Comparison of ENCODE assay signal across 8 cellular contexts in genomic region chr19:1507763-1508506, GRCh38. TPM values are rescaled to one million over a fixed set of nuclear protein-coding genes. Genes with fewer than 3 reads are reported as not detected.
DNase-seq lines count a peak whose midpoint lies in the region; ATAC-seq, FAIRE-seq and TF ChIP-seq lines count a peak whose summit lies in the region.

No MANE protein-coding gene starts in this region.

- peaks cover 7% of the 10 kb centered on the region for H3K27me3 Mint-ChIP-seq in chondrocyte (ENCODE audit: low read depth)

- H3K4me3 ChIP-seq in HFF-Myc (replicated peaks; ENCODE audit: low read depth, low read length): peak overlapping the region; percentile 33; the same call in 1 of the 2 replicates
- peak overlapping the region; percentile 44 to 69 (median 55) for H3K4me3 ChIP-seq in keratinocyte (ENCODE audit: control insufficient read depth in 2 of 3, extremely low read depth in 1 of 3, insufficient read depth in 2 of 3, low read depth in 1 of 3, low read length in 3 of 3)

- peaks cover 17% of the 10 kb centered on the region for H3K4me1 ChIP-seq in keratinocyte (ENCODE audit: control insufficient read depth, extremely low read depth, insufficient read depth, low read length)

- peak overlapping the region; percentile 75 for H3K4me2 ChIP-seq in keratinocyte (ENCODE audit: control insufficient read depth, extremely low read depth, insufficient read depth, low read depth, low read length)

- H3K27ac ChIP-seq in keratinocyte (ENCODE audit: control insufficient read depth, insufficient read depth, low read length): peak overlapping the region; percentile 76

- H3K4me1 Mint-ChIP-seq in chondrocyte (ENCODE audit: low read depth): peaks cover 19% of the 10 kb centered on the region

- H3K36me3 ChIP-seq in keratinocyte (ENCODE audit: control insufficient read depth in 2 of 2, extremely low read depth in 1 of 2, insufficient read depth in 2 of 2, low read length in 2 of 2): peaks cover 0 to 5% of the 10 kb centered on the region in 2 experiments

- H3K9ac ChIP-seq in keratinocyte (ENCODE audit: control insufficient read depth, extremely low read depth, insufficient read depth, low read length): peak overlapping the region; percentile 73

- dilution Hi-C loops in keratinocyte (cut with MboI; ENCODE audit: extremely low pct_ligation_motif_present, low sequenced_read_pairs): no loop called here

- peak; percentile 67 for FAIRE-seq in keratinocyte (lab: Jason Lieb, UNC)

- peak overlapping the region; percentile 90 for H3K4me3 Mint-ChIP-seq in chondrocyte (ENCODE audit: unreplicated experiment)

- TF ChIP-seq CTCF in HFF-Myc (IDR thresholded peaks at IDR 0.05; ENCODE audit: low read depth, low read length, missing control alignments): no peak
- no peak for TF ChIP-seq CTCF in chondrocyte (IDR thresholded peaks at IDR 0.05)
- TF ChIP-seq CTCF in keratinocyte (optimal IDR thresholded peaks at IDR 0.05 in 1 of 3, IDR thresholded peaks at IDR 0.05 in 1 of 3, conservative IDR thresholded peaks at IDR 0.05 in 1 of 3; ENCODE audit: extremely low read depth in 1 of 3, insufficient read depth in 2 of 3, low read length in 3 of 3): no peak

- H3K36me3 Mint-ChIP-seq in chondrocyte (ENCODE audit: low read depth): no peaks in the 10 kb centered on the region

- H3K9me3 ChIP-seq in keratinocyte (ENCODE audit: control insufficient read depth, low read depth, low read length): no peaks in the 10 kb centered on the region

- H2AFZ ChIP-seq in keratinocyte (ENCODE audit: control insufficient read depth, low read length): peak overlapping the region; percentile 76

- no peaks in the 10 kb centered on the region for H3K9me1 ChIP-seq in keratinocyte (ENCODE audit: control insufficient read depth, extremely low read depth, insufficient read depth, low read length)

- H3K79me2 ChIP-seq in keratinocyte (ENCODE audit: control insufficient read depth, insufficient read depth, low read length): no peaks in the 10 kb centered on the region

- peak overlapping the region; percentile 99 for H3K27ac Mint-ChIP-seq in chondrocyte (ENCODE audit: unreplicated experiment)

- H4K20me1 ChIP-seq in keratinocyte (ENCODE audit: control insufficient read depth, extremely low read depth, insufficient read depth, low read length): no peaks in the 10 kb centered on the region

- ATAC-seq in GM18873 (IDR thresholded peaks at IDR 0.05; ENCODE audit: low FRiP score, unreplicated experiment): no peak

- DNase-seq in AML-193 (lab: John Stamatoyannopoulos, UW): peak; percentile 57 to 58
- DNase-seq in HFF-Myc (ENCODE audit: extremely low read depth, low read depth): peak; percentile 82
- DNase-seq in NCI-H446 (lab: John Stamatoyannopoulos, UW): peak; percentile 98 to 99
- peak; percentile 95 for DNase-seq in activated CD4-positive, alpha-beta T cell treated with anti-CD3 and anti-CD28 coated beads for 48 hours
- DNase-seq in chondrocyte (ENCODE audit: low spot score): peak; percentile 97
- DNase-seq in keratinocyte (ENCODE audit: low read depth, low spot score): peak; percentile 69
- DNase-seq in stimulated activated CD4-positive, alpha-beta T cell treated with anti-CD3 and anti-CD28 coated beads, Interleukin-12 subunit alpha, Interleukin-12 subunit beta, amount 100 ng/mL, for 24 hours (ENCODE audit: low read depth in 2 of 2): peak; percentile 84 to 85

- no peaks in the 10 kb centered on the region for H3K9me3 Mint-ChIP-seq in chondrocyte (ENCODE audit: low read depth)

- H3K27me3 ChIP-seq in keratinocyte (ENCODE audit: control insufficient read depth, extremely low read depth, insufficient read depth, low read length): peaks cover 15% of the 10 kb centered on the region

RNA-seq across cellular contexts. Expression of gene ADAMTSL5, which starts 4.9 kb away (rescaled TPM):
- total RNA-seq in chondrocyte: 9.1 to 20.3 TPM (median 16.9 TPM) in 3 replicates
- 4.2 to 8.5 TPM (median 5.7 TPM) in 3 replicates for polyA plus RNA-seq in keratinocyte
- polyA plus RNA-seq in keratinocyte (2011; ENCODE audit: low read depth): 1.9 TPM
- 5.2 and 8.3 TPM in 2 replicates for polyA plus RNA-seq in keratinocyte (2011; cell fraction: cytosol; rRNA removed)
- 17.7 and 25.8 TPM in 2 replicates for polyA plus RNA-seq in keratinocyte (2011; cell fraction: nucleus; rRNA removed)
- polyA plus RNA-seq in keratinocyte (2012; ENCODE audit: low replicate concordance): 3.6 and 8.7 TPM in 2 replicates
- polyA minus RNA-seq in keratinocyte: 4.6 to 5.7 TPM (median 5.1 TPM) in 3 replicates
- 15.2 TPM for polyA minus RNA-seq in keratinocyte (2011; cell fraction: cytosol; rRNA and poly(A)+ RNA removed)
- polyA minus RNA-seq in keratinocyte (2011; cell fraction: nucleus; rRNA and poly(A)+ RNA removed): 7.5 and 9.9 TPM in 2 replicates

RNA-seq across cellular contexts. Expression of gene PLK5, which starts 15.9 kb away (rescaled TPM):
- total RNA-seq in chondrocyte: 0.12 TPM in 1 of 3 replicates, not detected in the others
- 0.05 to 0.26 TPM (median 0.06 TPM) in 3 replicates for polyA plus RNA-seq in keratinocyte
- polyA plus RNA-seq in keratinocyte (2011; ENCODE audit: low read depth): not detected
- polyA plus RNA-seq in keratinocyte (2011; cell fraction: cytosol; rRNA removed): 0.08 TPM in 1 of 2 replicates, not detected in the other
- 1.1 and 1.5 TPM in 2 replicates for polyA plus RNA-seq in keratinocyte (2011; cell fraction: nucleus; rRNA removed)
- polyA plus RNA-seq in keratinocyte (2012; ENCODE audit: low replicate concordance): 0.45 TPM in 1 of 2 replicates, not detected in the other
- polyA minus RNA-seq in keratinocyte: 0.07 TPM in 1 of 3 replicates, not detected in the others
- polyA minus RNA-seq in keratinocyte (2011; cell fraction: cytosol; rRNA and poly(A)+ RNA removed): not detected
- 0.42 TPM in 1 of 2 replicates, not detected in the other for polyA minus RNA-seq in keratinocyte (2011; cell fraction: nucleus; rRNA and poly(A)+ RNA removed)

RNA-seq across cellular contexts. Expression of gene REEP6, which starts 17.0 kb away (rescaled TPM):
- total RNA-seq in chondrocyte: 2.7 to 3.9 TPM (median 2.8 TPM) in 3 replicates
- polyA plus RNA-seq in keratinocyte: 1.2 to 1.3 TPM (median 1.2 TPM) in 3 replicates
- polyA plus RNA-seq in keratinocyte (2011; ENCODE audit: low read depth): 1.8 TPM
- 1.4 and 3.0 TPM in 2 replicates for polyA plus RNA-seq in keratinocyte (2011; cell fraction: cytosol; rRNA removed)
- polyA plus RNA-seq in keratinocyte (2011; cell fraction: nucleus; rRNA removed): 1.1 and 1.5 TPM in 2 replicates
- 2.0 and 3.1 TPM in 2 replicates for polyA plus RNA-seq in keratinocyte (2012; ENCODE audit: low replicate concordance)
- polyA minus RNA-seq in keratinocyte: 0.80 to 5.9 TPM (median 2.5 TPM) in 3 replicates
- polyA minus RNA-seq in keratinocyte (2011; cell fraction: cytosol; rRNA and poly(A)+ RNA removed): 4.4 TPM
- 1.2 and 1.4 TPM in 2 replicates for polyA minus RNA-seq in keratinocyte (2011; cell fraction: nucleus; rRNA and poly(A)+ RNA removed)

RNA-seq across cellular contexts. Expression of gene PCSK4, which starts 17.8 kb away (rescaled TPM):
- 3.3 to 4.0 TPM (median 3.9 TPM) in 3 replicates for total RNA-seq in chondrocyte
- 0.25 to 1.2 TPM (median 0.27 TPM) in 3 replicates for polyA plus RNA-seq in keratinocyte
- 0.36 TPM for polyA plus RNA-seq in keratinocyte (2011; ENCODE audit: low read depth)
- polyA plus RNA-seq in keratinocyte (2011; cell fraction: cytosol; rRNA removed): 0.12 and 0.35 TPM in 2 replicates
- polyA plus RNA-seq in keratinocyte (2011; cell fraction: nucleus; rRNA removed): 4.0 and 6.0 TPM in 2 replicates
- 0.71 and 0.93 TPM in 2 replicates for polyA plus RNA-seq in keratinocyte (2012; ENCODE audit: low replicate concordance)
- polyA minus RNA-seq in keratinocyte: 0.22 to 0.92 TPM in 2 of 3 replicates, not detected in the other
- polyA minus RNA-seq in keratinocyte (2011; cell fraction: cytosol; rRNA and poly(A)+ RNA removed): not detected
- polyA minus RNA-seq in keratinocyte (2011; cell fraction: nucleus; rRNA and poly(A)+ RNA removed): 0.53 and 1.7 TPM in 2 replicates

RNA-seq across cellular contexts. Expression of gene C19orf25, which starts 28.9 kb away (rescaled TPM):
- total RNA-seq in chondrocyte: 23.3 to 24.7 TPM (median 24.2 TPM) in 3 replicates
- polyA plus RNA-seq in keratinocyte: 11.2 to 24.9 TPM (median 13.8 TPM) in 3 replicates
- 5.0 TPM for polyA plus RNA-seq in keratinocyte (2011; ENCODE audit: low read depth)
- polyA plus RNA-seq in keratinocyte (2011; cell fraction: cytosol; rRNA removed): 12.9 and 35.3 TPM in 2 replicates
- polyA plus RNA-seq in keratinocyte (2011; cell fraction: nucleus; rRNA removed): 16.8 and 23.9 TPM in 2 replicates
- polyA plus RNA-seq in keratinocyte (2012; ENCODE audit: low replicate concordance): 17.7 and 18.7 TPM in 2 replicates
- 6.2 to 16.8 TPM (median 10.1 TPM) in 3 replicates for polyA minus RNA-seq in keratinocyte
- polyA minus RNA-seq in keratinocyte (2011; cell fraction: cytosol; rRNA and poly(A)+ RNA removed): 30.5 TPM
- 13.4 and 14.5 TPM in 2 replicates for polyA minus RNA-seq in keratinocyte (2011; cell fraction: nucleus; rRNA and poly(A)+ RNA removed)
